8 cellular contexts compared by ENCODE assay signal in genomic region chr19:2819540-2820111, GRCh38. TPM values are rescaled to one million over a fixed set of nuclear protein-coding genes. Genes with fewer than 3 reads are reported as not detected.
A peak's percentile ranks its signal among the peaks of the same experiment; 100 is the strongest.
DNase-seq lines count a peak whose midpoint lies in the region; ATAC-seq, FAIRE-seq and TF ChIP-seq lines count a peak whose summit lies in the region.

Gene ZNF554, plus strand, starts transcription at chr19:2819868. Its CDS starts 204 bp downstream, at chr19:2820072.

- H3K4me3 ChIP-seq in keratinocyte (ENCODE audit: control insufficient read depth in 2 of 3, extremely low read depth in 1 of 3, insufficient read depth in 2 of 3, low read depth in 1 of 3, low read length in 3 of 3), result peak within 1 kb of the TSS; percentile 86 to 91 (median 87)

- H3K9me1 ChIP-seq in keratinocyte (ENCODE audit: control insufficient read depth, extremely low read depth, insufficient read depth, low read length), result no peaks in the 10 kb centered on the region

- peak; percentile 97 for DNase-seq in AG20443 (ENCODE audit: low spot score)
- peak; percentile 97 for DNase-seq in NCI-H345 (lab: John Stamatoyannopoulos, UW)
- DNase-seq in activated CD4-positive, CD25-positive, alpha-beta regulatory T cell treated with anti-CD3 and anti-CD28 coated beads, Interleukin-2, amount 50 U/mL, for 16 hours (ENCODE audit: low read depth, low spot score), result peak; percentile 95
- peak; percentile 94 for DNase-seq in cerebellar cortex (ENCODE audit: low spot score)
- DNase-seq in keratinocyte (ENCODE audit: low read depth, low spot score), result peak; percentile 84
- DNase-seq in stimulated activated CD4-positive, alpha-beta T cell treated with anti-CD3 and anti-CD28 coated beads, Interleukin-12 subunit alpha, Interleukin-12 subunit beta, amount 100 ng/mL, for 48 hours (ENCODE audit: low read depth in 2 of 3, low spot score in 1 of 3), result peak; percentile 94 to 98 (median 94)

- dilution Hi-C loops in keratinocyte (cut with MboI; ENCODE audit: extremely low pct_ligation_motif_present, low sequenced_read_pairs), result no loop called here

- H3K27me3 ChIP-seq in keratinocyte (ENCODE audit: control insufficient read depth, extremely low read depth, insufficient read depth, low read length), result no peaks in the 10 kb centered on the region

- peak within 1 kb of the TSS; percentile 8 for H3K27ac ChIP-seq in keratinocyte (ENCODE audit: control insufficient read depth, insufficient read depth, low read length)

- H3K9ac ChIP-seq in keratinocyte (ENCODE audit: control insufficient read depth, extremely low read depth, insufficient read depth, low read length), result peak within 1 kb of the TSS; percentile 77

- H3K79me2 ChIP-seq in keratinocyte (ENCODE audit: control insufficient read depth, insufficient read depth, low read length), result peaks cover 4% of the 10 kb centered on the region

- FAIRE-seq in keratinocyte (lab: Jason Lieb, UNC), result no peak

- H2AFZ ChIP-seq in keratinocyte (ENCODE audit: control insufficient read depth, low read length), result peak within 1 kb of the TSS; percentile 75

- H3K4me1 ChIP-seq in keratinocyte (ENCODE audit: control insufficient read depth, extremely low read depth, insufficient read depth, low read length), result peaks cover 7% of the 10 kb centered on the region

- peak; percentile 84 to 98 (median 91) for TF ChIP-seq CTCF in keratinocyte (optimal IDR thresholded peaks at IDR 0.05 in 1 of 3, IDR thresholded peaks at IDR 0.05 in 1 of 3, conservative IDR thresholded peaks at IDR 0.05 in 1 of 3; ENCODE audit: extremely low read depth in 1 of 3, insufficient read depth in 2 of 3, low read length in 3 of 3)

- H3K4me2 ChIP-seq in keratinocyte (ENCODE audit: control insufficient read depth, extremely low read depth, insufficient read depth, low read depth, low read length), result peak within 1 kb of the TSS; percentile 92

- ATAC-seq in GM19025 (IDR thresholded peaks at IDR 0.05; ENCODE audit: low read depth, unreplicated experiment) (peak; percentile 91), HG03342 (IDR thresholded peaks at IDR 0.05; ENCODE audit: unreplicated experiment) (peak; percentile 89)

- H4K20me1 ChIP-seq in keratinocyte (ENCODE audit: control insufficient read depth, extremely low read depth, insufficient read depth, low read length), result no peaks in the 10 kb centered on the region

- no peaks in the 10 kb centered on the region for H3K9me3 ChIP-seq in keratinocyte (ENCODE audit: control insufficient read depth, low read depth, low read length)

- peaks cover 0 to 3% of the 10 kb centered on the region in 2 experiments for H3K36me3 ChIP-seq in keratinocyte (ENCODE audit: control insufficient read depth in 2 of 2, extremely low read depth in 1 of 2, insufficient read depth in 2 of 2, low read length in 2 of 2)

RNA-seq across cellular contexts. Expression of gene ZNF554, which starts in this region (rescaled TPM):
- 2.2 to 3.0 TPM (median 2.7 TPM) in 3 replicates for polyA plus RNA-seq in keratinocyte
- polyA plus RNA-seq in keratinocyte (2011; ENCODE audit: low read depth), result 1.9 TPM
- polyA plus RNA-seq in keratinocyte (2011; cell fraction: cytosol; rRNA removed), result 1.6 and 2.0 TPM in 2 replicates
- polyA plus RNA-seq in keratinocyte (2011; cell fraction: nucleus; rRNA removed), result 5.3 and 6.5 TPM in 2 replicates
- 2.3 and 4.0 TPM in 2 replicates for polyA plus RNA-seq in keratinocyte (2012; ENCODE audit: low replicate concordance)
- polyA minus RNA-seq in keratinocyte, result 1.5 to 2.9 TPM (median 2.6 TPM) in 3 replicates
- 3.6 TPM for polyA minus RNA-seq in keratinocyte (2011; cell fraction: cytosol; rRNA and poly(A)+ RNA removed)
- 1.6 and 4.9 TPM in 2 replicates for polyA minus RNA-seq in keratinocyte (2011; cell fraction: nucleus; rRNA and poly(A)+ RNA removed)

Comparison
In these comparisons a context has a peak if more than half of its experiments do, and no peak if none do; other contexts are left out.
1. Peak in every context shown above with its lines: DNase-seq, ATAC-seq, H3K4me3 ChIP-seq and H3K27ac ChIP-seq.